9 cellular contexts compared by ENCODE assay signal in genomic region chr10:35642793-35643114, GRCh38. TPM values are rescaled to one million over a fixed set of nuclear protein-coding genes. Genes with fewer than 3 reads are reported as not detected.
DNase-seq lines count a peak whose midpoint lies in the region; ATAC-seq and TF ChIP-seq lines count a peak whose summit lies in the region.
"Had no signal": no experiment of that assay in that cellular context is flagged by ENCODE, and none has a peak within 500 bp of the region (broad histone marks: within the 10 kb centered on the region; RNA-seq: fewer than 3 reads in every experiment).

No MANE protein-coding gene starts in this region.

- H3K27me3 Mint-ChIP-seq in activated CD4-positive, alpha-beta T cell treated with anti-CD3 and anti-CD28 coated beads, Interleukin-2, amount 10 ng/mL, durations not matched to agents 7 days and 5 days = peaks cover 63% of the 10 kb centered on the region
- no peaks in the 10 kb centered on the region for H3K27me3 Mint-ChIP-seq in MCF 10A (ENCODE audit: insufficient read depth, unreplicated experiment)

- no peaks in the 10 kb centered on the region for H3K36me3 ChIP-seq in lower lobe of right lung
- H3K36me3 ChIP-seq in thyroid gland = no peaks in the 10 kb centered on the region

- H3K36me3 Mint-ChIP-seq in activated CD4-positive, alpha-beta T cell treated with anti-CD3 and anti-CD28 coated beads, Interleukin-2, amount 10 ng/mL, durations not matched to agents 7 days and 5 days (ENCODE audit: low read depth) = no peaks in the 10 kb centered on the region
- peaks cover 37% of the 10 kb centered on the region for H3K36me3 Mint-ChIP-seq in MCF 10A (ENCODE audit: insufficient read depth, unreplicated experiment)

- DNase-seq in activated CD4-positive, alpha-beta T cell treated with anti-CD3 and anti-CD28 coated beads, Interleukin-2, amount 10 ng/mL, durations not matched to agents 7 days and 5 days = no peak
- DNase-seq in activated CD4-positive, alpha-beta T cell treated with anti-CD3 and anti-CD28 coated beads for 1 hour = no peak
- DNase-seq in MCF 10A (ENCODE audit: unreplicated experiment) (no peak), lower lobe of right lung (no peak), thyroid gland (no peak), CD1c-positive myeloid dendritic cell (ENCODE audit: extremely low spot score) (no peak)

- no peaks in the 10 kb centered on the region for H3K9me3 Mint-ChIP-seq in activated CD4-positive, alpha-beta T cell treated with anti-CD3 and anti-CD28 coated beads, Interleukin-2, amount 10 ng/mL, durations not matched to agents 7 days and 5 days
- no peaks in the 10 kb centered on the region for H3K9me3 Mint-ChIP-seq in MCF 10A (ENCODE audit: unreplicated experiment)

- peak overlapping the region; percentile 76 for H3K4me3 ChIP-seq in lower lobe of right lung
- peak overlapping the region; percentile 47 to 84 (median 63) for H3K4me3 ChIP-seq in thyroid gland (replicated peaks in 1 of 3)

- TF ChIP-seq CTCF in MCF 10A (IDR thresholded peaks at IDR 0.05; ENCODE audit: unreplicated experiment) (no peak), lower lobe of right lung (IDR thresholded peaks at IDR 0.05) (no peak), thyroid gland (IDR thresholded peaks at IDR 0.05) (no peak)

- CTCF ChIA-PET in activated CD4-positive, alpha-beta T cell treated with anti-CD3 and anti-CD28 coated beads, Interleukin-2, amount 10 ng/mL, durations not matched to agents 7 days and 5 days (lab: Charles Lee) = no interaction called here
- CTCF ChIA-PET in MCF 10A (lab: Yijun Ruan, JAX) = no interaction called here

- TF ChIP-seq POLR2A in thyroid gland (IDR thresholded peaks at IDR 0.05) = no peak

- 0% methylated on average over 7 to 12 of the region's 17 CpGs for WGBS in thyroid gland, 2 donors

- intact Hi-C loops in MCF 10A (cut with micrococcal nuclease) = loop anchor here (1.0 to 10.0 kb wide), 6 partner anchors 582 to 1136 kb away; no protein-coding TSS in a partner anchor
- intact Hi-C loops in lower lobe of right lung (cut with DNase I) = no loop called here
- intact Hi-C loops in thyroid gland (cut with DNase I) = no loop called here

- POLR2A ChIA-PET in activated CD4-positive, alpha-beta T cell treated with anti-CD3 and anti-CD28 coated beads, Interleukin-2, amount 10 ng/mL, durations not matched to agents 7 days and 5 days (lab: Charles Lee) = no interaction called here
- POLR2A ChIA-PET in MCF 10A (lab: Yijun Ruan, JAX) = no interaction called here

- peak overlapping the region; percentile 74 for H3K4me3 Mint-ChIP-seq in activated CD4-positive, alpha-beta T cell treated with anti-CD3 and anti-CD28 coated beads, Interleukin-2, amount 10 ng/mL, durations not matched to agents 7 days and 5 days
- H3K4me3 Mint-ChIP-seq in MCF 10A (ENCODE audit: unreplicated experiment) = peak overlapping the region; percentile 85

- no peak overlapping the region for H3K27ac Mint-ChIP-seq in activated CD4-positive, alpha-beta T cell treated with anti-CD3 and anti-CD28 coated beads, Interleukin-2, amount 10 ng/mL, durations not matched to agents 7 days and 5 days
- peak overlapping the region; percentile 31 for H3K27ac Mint-ChIP-seq in MCF 10A (ENCODE audit: low read depth, unreplicated experiment)

- peaks cover 25% of the 10 kb centered on the region for H3K4me1 Mint-ChIP-seq in activated CD4-positive, alpha-beta T cell treated with anti-CD3 and anti-CD28 coated beads, Interleukin-2, amount 10 ng/mL, durations not matched to agents 7 days and 5 days
- H3K4me1 Mint-ChIP-seq in MCF 10A (ENCODE audit: insufficient read depth, unreplicated experiment) = peaks cover 6% of the 10 kb centered on the region

- no TSS peak for BruUV-seq in MCF 10A (replicated peaks; lab: Mats Ljungman, UMichigan)

- H3K4me1 ChIP-seq in lower lobe of right lung (peaks cover 28% of the 10 kb centered on the region), thyroid gland (peaks cover 19 to 24% of the 10 kb centered on the region in 2 donors)

- peak overlapping the region; percentile 88 for H3K27ac ChIP-seq in lower lobe of right lung
- peak overlapping the region; percentile 76 to 90 (median 88) for H3K27ac ChIP-seq in thyroid gland

- ATAC-seq in lower lobe of right lung (peak; percentile 1 to 2), GM21619 (IDR thresholded peaks at IDR 0.05; ENCODE audit: unreplicated experiment) (no peak), HG02870 (IDR thresholded peaks at IDR 0.05; ENCODE audit: unreplicated experiment) (no peak)

- H3K9me3 ChIP-seq in lower lobe of right lung (no peaks in the 10 kb centered on the region), thyroid gland (no peaks in the 10 kb centered on the region)

- peaks cover 15% of the 10 kb centered on the region for H3K27me3 ChIP-seq in lower lobe of right lung (ENCODE audit: low read depth)
- no peaks in the 10 kb centered on the region for H3K27me3 ChIP-seq in thyroid gland

RNA-seq across cellular contexts. Expression of gene FZD8, which starts 0.7 kb away (rescaled TPM):
- under 1 TPM; 0.15 to 0.22 TPM for total RNA-seq in activated CD4-positive, alpha-beta T cell treated with anti-CD3 and anti-CD28 coated beads, Interleukin-2, amount 10 ng/mL, durations not matched to agents 7 days and 5 days
- 9.8 and 13.0 TPM in 2 replicates for total RNA-seq in MCF 10A (2022)
- total RNA-seq in lower lobe of right lung = 13.3 TPM
- total RNA-seq in thyroid gland = 10 to 100 TPM; 12.4 to 21.5 (median 19.9) TPM

RNA-seq across cellular contexts. Expression of gene GJD4, which starts 37.6 kb away (rescaled TPM):
- total RNA-seq in activated CD4-positive, alpha-beta T cell treated with anti-CD3 and anti-CD28 coated beads, Interleukin-2, amount 10 ng/mL, durations not matched to agents 7 days and 5 days = not detected
- total RNA-seq in MCF 10A (2022) (not detected in 2 replicates), lower lobe of right lung (not detected), thyroid gland (not detected)
- total RNA-seq: omental fat pad had no signal

Comparison
In these comparisons a context has a peak if more than half of its experiments do, and no peak if none do; other contexts are left out.
1. ATAC-seq: peak in lower lobe of right lung (2 of 2); none in GM21619 (single experiment) and HG02870 (single experiment).